ENCODE assay signal across 18 cellular contexts in the genomic region with DNA sequence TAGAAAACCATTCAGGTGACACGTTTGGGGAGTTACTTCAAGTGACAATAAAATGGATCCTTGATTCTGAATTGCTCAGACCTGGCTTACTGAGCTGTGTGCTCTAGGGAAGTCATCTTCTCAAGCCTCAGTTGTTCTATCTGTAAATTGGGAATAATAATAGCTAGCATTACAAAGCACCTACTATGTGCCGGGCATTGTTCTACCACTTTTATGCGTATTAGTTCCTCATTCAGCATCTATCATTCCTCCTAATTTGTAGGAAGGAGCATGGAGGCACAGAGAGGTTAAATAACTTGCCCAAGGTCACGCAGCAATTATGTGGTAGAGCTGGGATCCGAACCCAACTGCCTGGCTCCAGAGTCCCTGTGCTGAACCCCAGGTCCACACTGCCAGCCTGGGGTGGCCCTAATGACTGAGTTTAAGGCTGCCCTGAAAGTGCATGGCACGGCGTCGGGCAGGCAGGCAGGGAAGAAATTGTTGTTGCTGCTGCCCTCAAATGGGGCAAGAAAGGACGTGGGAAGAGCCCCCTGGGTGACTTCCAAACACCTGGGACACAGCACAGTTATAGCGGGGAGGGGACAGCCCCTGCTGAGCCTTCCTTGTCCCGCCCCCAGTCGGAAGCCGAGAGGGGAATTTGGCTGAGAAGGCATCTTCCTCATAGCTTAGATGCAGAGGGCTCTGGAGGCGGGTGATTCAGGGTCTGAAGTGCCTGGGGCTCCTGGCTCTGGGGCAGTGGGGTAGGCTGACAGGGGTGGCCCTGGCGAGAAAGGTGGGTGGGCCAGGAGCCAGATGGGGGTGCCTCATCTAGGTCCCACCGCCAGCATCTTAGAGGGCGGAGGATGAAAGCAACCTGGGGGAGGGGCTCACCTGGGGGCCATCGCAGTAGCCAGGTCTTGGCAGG.
DNase-seq lines count a peak whose midpoint lies in the region; ATAC-seq and TF ChIP-seq lines count a peak whose summit lies in the region.
"Had no signal": no experiment of that assay in that cellular context is flagged by ENCODE, and none has a peak within 500 bp of the region (broad histone marks: within the 10 kb centered on the region; RNA-seq: fewer than 3 reads in every experiment).

No MANE protein-coding gene starts in this region.

- no peak overlapping the region for H3K4me3 Mint-ChIP-seq in activated naive CD4-positive, alpha-beta T cell treated with anti-CD3 and anti-CD28 coated beads, Interleukin-2, amount 10 ng/mL, durations not matched to agents 7 days and 5 days
- H3K4me3 Mint-ChIP-seq: memory B cell, nephron progenitor cell had no signal

- H3K27me3 Mint-ChIP-seq in activated naive CD4-positive, alpha-beta T cell treated with anti-CD3 and anti-CD28 coated beads, Interleukin-2, amount 10 ng/mL, durations not matched to agents 7 days and 5 days, result peaks cover 60% of the 10 kb centered on the region

- H3K4me1 Mint-ChIP-seq in activated naive CD4-positive, alpha-beta T cell treated with anti-CD3 and anti-CD28 coated beads, Interleukin-2, amount 10 ng/mL, durations not matched to agents 7 days and 5 days, result no peaks in the 10 kb centered on the region
- H3K4me1 Mint-ChIP-seq: memory B cell had no signal

- no peak overlapping the region for H3K27ac ChIP-seq in VCaP
- H3K27ac ChIP-seq: colonic mucosa, suprapubic skin had no signal

- CTCF ChIA-PET in activated naive CD4-positive, alpha-beta T cell treated with anti-CD3 and anti-CD28 coated beads, Interleukin-2, amount 10 ng/mL, durations not matched to agents 7 days and 5 days (lab: Charles Lee), result no interaction called here

- ATAC-seq in HG02623 (IDR thresholded peaks at IDR 0.05; ENCODE audit: unreplicated experiment) (no peak), HG03135 (IDR thresholded peaks at IDR 0.05; ENCODE audit: unreplicated experiment) (no peak)

- peak; percentile 12 for DNase-seq in activated naive CD4-positive, alpha-beta T cell treated with Interleukin-2 at 50 U/mL for 16 hours
- no peak for DNase-seq in activated naive CD4-positive, alpha-beta T cell treated with anti-CD3 and anti-CD28 coated beads, Interleukin-2, amount 10 ng/mL, durations not matched to agents 7 days and 5 days
- DNase-seq in kidney tubule cell (ENCODE audit: low spot score) (peak; percentile 54), HPDE6-E6E7 (ENCODE audit: extremely low spot score) (no peak)
- peak; percentile 20 for DNase-seq in stimulated activated CD8-positive, alpha-beta memory T cell treated with anti-CD3 and anti-CD28 coated beads, Interleukin-4, amount 100 ng/mL, for 24 hours (ENCODE audit: low read depth)
- DNase-seq: activated CD4-positive, alpha-beta T cell treated with anti-CD3 and anti-CD28 coated beads, Interleukin-2, amount 50 U/mL, for 1 hour; activated gamma-delta T cell; colonic mucosa; erythroblast; NCI-H2029 treated with DMSO at 0.1 percent for 48 hours; NCI-H524; nephron progenitor cell; T1000 had no signal

- peak; percentile 36 for TF ChIP-seq CTCF in VCaP (conservative IDR thresholded peaks at IDR 0.05)

- no peaks in the 10 kb centered on the region for H3K9me3 Mint-ChIP-seq in activated naive CD4-positive, alpha-beta T cell treated with anti-CD3 and anti-CD28 coated beads, Interleukin-2, amount 10 ng/mL, durations not matched to agents 7 days and 5 days
- H3K9me3 Mint-ChIP-seq: memory B cell, nephron progenitor cell had no signal

- H3K36me3 Mint-ChIP-seq in activated naive CD4-positive, alpha-beta T cell treated with anti-CD3 and anti-CD28 coated beads, Interleukin-2, amount 10 ng/mL, durations not matched to agents 7 days and 5 days, result no peaks in the 10 kb centered on the region
- H3K36me3 Mint-ChIP-seq: memory B cell had no signal

- H3K27ac Mint-ChIP-seq in activated naive CD4-positive, alpha-beta T cell treated with anti-CD3 and anti-CD28 coated beads, Interleukin-2, amount 10 ng/mL, durations not matched to agents 7 days and 5 days, result no peak overlapping the region
- H3K27ac Mint-ChIP-seq: memory B cell, nephron progenitor cell had no signal

Comparison
In these comparisons a context has a peak if more than half of its experiments do, and no peak if none do; other contexts are left out.
1. DNase-seq: peak in activated naive CD4-positive, alpha-beta T cell treated with Interleukin-2 at 50 U/mL for 16 hours (single experiment), kidney tubule cell (single experiment) and stimulated activated CD8-positive, alpha-beta memory T cell treated with anti-CD3 and anti-CD28 coated beads, Interleukin-4, amount 100 ng/mL, for 24 hours (single experiment); none in activated naive CD4-positive, alpha-beta T cell treated with anti-CD3 and anti-CD28 coated beads, Interleukin-2, amount 10 ng/mL, durations not matched to agents 7 days and 5 days (single experiment) and HPDE6-E6E7 (single experiment).